Comparison of ENCODE assay signal across 10 cellular contexts in genomic region chr9:17578577-17578910, GRCh38. TPM values are rescaled to one million over a fixed set of nuclear protein-coding genes. Genes with fewer than 3 reads are reported as not detected.
DNase-seq lines count a peak whose midpoint lies in the region; ATAC-seq and TF ChIP-seq lines count a peak whose summit lies in the region.
"Had no signal": no experiment of that assay in that cellular context is flagged by ENCODE, and none has a peak within 500 bp of the region (broad histone marks: within the 10 kb centered on the region; RNA-seq: fewer than 3 reads in every experiment).

No MANE protein-coding gene starts in this region.

- H3K27me3 Mint-ChIP-seq in T-helper 2 cell treated with Interferon-gamma antibody and Interleukin-4, amounts not matched to agents 5 μg/mL and 100 μg/mL, for 36 hours (ENCODE audit: low read depth): peaks cover 31% of the 10 kb centered on the region
- peaks cover 63% of the 10 kb centered on the region for H3K27me3 Mint-ChIP-seq in MCF 10A (ENCODE audit: insufficient read depth, unreplicated experiment)

- intact Hi-C loops in MCF 10A (cut with micrococcal nuclease) (loop anchor here (10.0 kb wide), 1 partner anchor 76 kb away; no protein-coding TSS in a partner anchor), tibial artery (cut with DNase I; ENCODE audit: low total_unique reads) (no loop called here), thyroid gland (cut with DNase I) (no loop called here)

- H3K27ac ChIP-seq in lung (ENCODE audit: low read depth in 1 of 2, low read length in 1 of 2) (no peak overlapping the region), tibial artery (no peak overlapping the region), thyroid gland (no peak overlapping the region)

- H3K4me3 ChIP-seq in lung (peak overlapping the region; percentile 51), tibial artery (peak overlapping the region; percentile 38 to 56), thyroid gland (replicated peaks in 1 of 3) (no peak overlapping the region)

- H3K4me1 ChIP-seq in lung (ENCODE audit: control insufficient read depth in 2 of 2, insufficient read depth in 2 of 2, low read length in 2 of 2) (peaks cover 0 to 4% of the 10 kb centered on the region in 2 donors), tibial artery (peaks cover 0 to 17% (median 13%) of the 10 kb centered on the region in 4 donors), thyroid gland (peaks cover 0 to 6% of the 10 kb centered on the region in 2 donors)

- H3K9me3 Mint-ChIP-seq in T-helper 2 cell treated with Interferon-gamma antibody and Interleukin-4, amounts not matched to agents 5 μg/mL and 100 μg/mL, for 36 hours: no peaks in the 10 kb centered on the region
- H3K9me3 Mint-ChIP-seq in MCF 10A (ENCODE audit: unreplicated experiment): no peaks in the 10 kb centered on the region

- TF ChIP-seq CTCF in MCF 10A (IDR thresholded peaks at IDR 0.05; ENCODE audit: unreplicated experiment) (no peak), lung (IDR thresholded peaks at IDR 0.05; ENCODE audit: control extremely low read depth, extremely low read depth) (no peak), tibial artery (IDR thresholded peaks at IDR 0.05) (no peak), thyroid gland (IDR thresholded peaks at IDR 0.05) (no peak)

- POLR2A ChIA-PET in MCF 10A (lab: Yijun Ruan, JAX): no interaction called here

- no peaks in the 10 kb centered on the region for H3K36me3 Mint-ChIP-seq in T-helper 2 cell treated with Interferon-gamma antibody and Interleukin-4, amounts not matched to agents 5 μg/mL and 100 μg/mL, for 36 hours (ENCODE audit: low read depth)
- no peaks in the 10 kb centered on the region for H3K36me3 Mint-ChIP-seq in MCF 10A (ENCODE audit: insufficient read depth, unreplicated experiment)

- BruUV-seq in MCF 10A (replicated peaks; lab: Mats Ljungman, UMichigan): no TSS peak

- H3K27me3 ChIP-seq in lung (ENCODE audit: control insufficient read depth, insufficient read depth) (peaks cover 6% of the 10 kb centered on the region), tibial artery (peaks cover 0 to 45% of the 10 kb centered on the region in 2 donors), thyroid gland (no peaks in the 10 kb centered on the region)

- CTCF ChIA-PET in MCF 10A (lab: Yijun Ruan, JAX): no interaction called here

- TF ChIP-seq POLR2A in thyroid gland (IDR thresholded peaks at IDR 0.05): no peak

- no peak for DNase-seq in T-helper 2 cell treated with Interferon-gamma antibody and Interleukin-4, amounts not matched to agents 5 μg/mL and 100 μg/mL, for 36 hours (ENCODE audit: low spot score)
- no peak for DNase-seq in T-helper 2 cell
- DNase-seq in MCF 10A (ENCODE audit: unreplicated experiment): no peak
- DNase-seq in lung (ENCODE audit: low spot score): no peak
- no peak for DNase-seq in tibial artery
- no peak for DNase-seq in midbrain (lab: John Stamatoyannopoulos, UW)
- no peak for DNase-seq in thyroid gland
- DNase-seq: immature natural killer cell had no signal

- H3K4me3 Mint-ChIP-seq in T-helper 2 cell treated with Interferon-gamma antibody and Interleukin-4, amounts not matched to agents 5 μg/mL and 100 μg/mL, for 36 hours: peak overlapping the region; percentile 34
- peak overlapping the region; percentile 41 for H3K4me3 Mint-ChIP-seq in MCF 10A (ENCODE audit: unreplicated experiment)
- H3K4me3 Mint-ChIP-seq: activated T-cell treated with anti-CD3 and anti-CD28 coated beads, Interleukin-2, amount 50 U/mL, for 24 hours; immature natural killer cell had no signal

- H3K36me3 ChIP-seq in lung (ENCODE audit: control insufficient read depth in 2 of 2, insufficient read depth in 2 of 2, low read length in 2 of 2) (no peaks in the 10 kb centered on the region), tibial artery (no peaks in the 10 kb centered on the region), thyroid gland (no peaks in the 10 kb centered on the region)

- no peaks in the 10 kb centered on the region for H3K4me1 Mint-ChIP-seq in T-helper 2 cell treated with Interferon-gamma antibody and Interleukin-4, amounts not matched to agents 5 μg/mL and 100 μg/mL, for 36 hours (ENCODE audit: low read depth)
- no peaks in the 10 kb centered on the region for H3K4me1 Mint-ChIP-seq in MCF 10A (ENCODE audit: insufficient read depth, unreplicated experiment)

- H3K9me3 ChIP-seq in lung (ENCODE audit: control insufficient read depth in 2 of 2, insufficient read depth in 1 of 2, low read length in 1 of 2): peaks cover 0 to 4% of the 10 kb centered on the region in 2 donors
- no peaks in the 10 kb centered on the region for H3K9me3 ChIP-seq in tibial artery
- no peaks in the 10 kb centered on the region for H3K9me3 ChIP-seq in thyroid gland

- H3K27ac Mint-ChIP-seq in T-helper 2 cell treated with Interferon-gamma antibody and Interleukin-4, amounts not matched to agents 5 μg/mL and 100 μg/mL, for 36 hours: no peak overlapping the region
- H3K27ac Mint-ChIP-seq in MCF 10A (ENCODE audit: low read depth, unreplicated experiment): no peak overlapping the region
- H3K27ac Mint-ChIP-seq: activated T-cell treated with anti-CD3 and anti-CD28 coated beads, Interleukin-2, amount 50 U/mL, for 24 hours; immature natural killer cell had no signal

- no peak for ATAC-seq in lung (ENCODE audit: insufficient read depth, low FRiP score)
- no peak for ATAC-seq in GM18511 (IDR thresholded peaks at IDR 0.05; ENCODE audit: unreplicated experiment)

- WGBS in lung, 2 donors: 2 to 4% methylated on average over 16 to 17 of the region's 17 CpGs
- 0 to 9% methylated on average over 7 to 8 of the region's 17 CpGs for WGBS in thyroid gland, 2 donors

RNA-seq across cellular contexts. Expression of gene SH3GL2, which starts 0.3 kb away (rescaled TPM):
- total RNA-seq in MCF 10A (2022): not detected in 2 replicates
- total RNA-seq in lung: 1 to 10 TPM; 1.3 to 2.9 TPM
- under 1 TPM; 0.07 to 0.93 TPM for polyA plus RNA-seq in lung
- 1 to 10 TPM in 1 of 4 donors, under 1 TPM in 1, not detected in 2; 0.45 to 2.5 TPM for total RNA-seq in thyroid gland
- polyA plus RNA-seq: immature natural killer cell had no signal

Comparison
In these comparisons a context has a peak if more than half of its experiments do, and no peak if none do; other contexts are left out.
1. H3K4me3 ChIP-seq: peak in lung (single experiment) and tibial artery (2 of 2); none in thyroid gland (0 of 3).